ENCODE assay signal across 22 cellular contexts in genomic region chr20:53220482-53221307, GRCh38.
"Had no signal": no experiment of that assay in that cellular context is flagged by ENCODE, and none has a peak within 500 bp of the region (broad histone marks: within the 10 kb centered on the region; RNA-seq: fewer than 3 reads in every experiment).

No MANE protein-coding gene starts in this region.

- H3K4me1 ChIP-seq: parathyroid adenoma had no signal

- H3K9me3 ChIP-seq: colonic mucosa, neutrophil, right lobe of liver had no signal

- H3K27me3 ChIP-seq: colonic mucosa, right lobe of liver had no signal

- DNase-seq: activated CD4-positive, alpha-beta T cell treated with anti-CD3 and anti-CD28 coated beads, Interleukin-2, amount 50 U/mL, for 48 hours; activated CD8-positive, alpha-beta memory T cell treated with anti-CD3 and anti-CD28 coated beads, Interleukin-2, amount 10 ng/mL, durations not matched to agents 7 days and 5 days; activated gamma-delta T cell treated with Interleukin-2 at 50 U/mL for 16 hours; central memory CD4-positive, alpha-beta T cell; colonic mucosa; hypothalamus; islet precursor cell; left colon; right lobe of liver; stimulated activated CD4-positive, alpha-beta T cell treated with anti-CD3 and anti-CD28 coated beads, Interleukin-4, amount 100 ng/mL, for 4 hours; stimulated activated naive B cell treated with anti-CD40 and anti-IgM and Interleukin-4, amounts not matched to agents 10 μg/mL and 1 μg/mL and 100 μg/mL, for 72 hours; T-cell; T-helper 9 cell had no signal

- H3K36me3 ChIP-seq: colonic mucosa, neutrophil, right lobe of liver had no signal

- H3K36me3 Mint-ChIP-seq: activated CD8-positive, alpha-beta memory T cell treated with anti-CD3 and anti-CD28 coated beads, Interleukin-2, amount 10 ng/mL, durations not matched to agents 7 days and 5 days; brain; natural killer cell treated with Interleukin-12 subunit alpha and Interleukin-12 subunit beta and Interleukin-15 and Interleukin-18, amount 100 ng/mL, for 72 hours; stimulated activated naive B cell treated with anti-CD40 and anti-IgM and Interleukin-4, amounts not matched to agents 10 μg/mL and 1 μg/mL and 100 μg/mL, for 72 hours; T-cell had no signal

- H3K4me3 ChIP-seq: colonic mucosa, lung, right lobe of liver, smooth muscle cell had no signal

- H3K27ac Mint-ChIP-seq: activated CD8-positive, alpha-beta memory T cell treated with anti-CD3 and anti-CD28 coated beads, Interleukin-2, amount 10 ng/mL, durations not matched to agents 7 days and 5 days; brain; mesothelial cell of epicardium; natural killer cell treated with Interleukin-12 subunit alpha and Interleukin-12 subunit beta and Interleukin-15 and Interleukin-18, amount 100 ng/mL, for 72 hours; stimulated activated naive B cell treated with anti-CD40 and anti-IgM and Interleukin-4, amounts not matched to agents 10 μg/mL and 1 μg/mL and 100 μg/mL, for 72 hours; T-cell had no signal

- H3K79me2 ChIP-seq: parathyroid adenoma had no signal

- FAIRE-seq: frontal cortex had no signal

- H2AFZ ChIP-seq: parathyroid adenoma had no signal

- ATAC-seq: activated CD8-positive, alpha-beta memory T cell treated with anti-CD3 and anti-CD28 coated beads, Interleukin-2, amount 10 ng/mL, durations not matched to agents 7 days and 5 days; left colon; natural killer cell treated with Interleukin-12 subunit alpha and Interleukin-12 subunit beta and Interleukin-15 and Interleukin-18, amount 100 ng/mL, for 72 hours; right lobe of liver; SK-N-SH treated with all-trans-retinoic acid at 6 μM for 48 hours; stimulated activated naive B cell treated with anti-CD40 and anti-IgM and Interleukin-4, amounts not matched to agents 10 μg/mL and 1 μg/mL and 100 μg/mL, for 72 hours; T-cell had no signal

- H3K9me3 Mint-ChIP-seq: natural killer cell treated with Interleukin-12 subunit alpha and Interleukin-12 subunit beta and Interleukin-15 and Interleukin-18, amount 100 ng/mL, for 72 hours; T-cell had no signal

- H3K9ac ChIP-seq: parathyroid adenoma had no signal

- H3K4me3 Mint-ChIP-seq: activated CD8-positive, alpha-beta memory T cell treated with anti-CD3 and anti-CD28 coated beads, Interleukin-2, amount 10 ng/mL, durations not matched to agents 7 days and 5 days; brain; mesothelial cell of epicardium; natural killer cell treated with Interleukin-12 subunit alpha and Interleukin-12 subunit beta and Interleukin-15 and Interleukin-18, amount 100 ng/mL, for 72 hours; stimulated activated naive B cell treated with anti-CD40 and anti-IgM and Interleukin-4, amounts not matched to agents 10 μg/mL and 1 μg/mL and 100 μg/mL, for 72 hours; T-cell had no signal

- H3K27ac ChIP-seq: colonic mucosa, neutrophil, parathyroid adenoma, right lobe of liver had no signal

- H3K4me2 ChIP-seq: smooth muscle cell had no signal
